In genomic region chr1:6251681-6252373, GRCh38 we compare ENCODE assay signal across 37 cellular contexts. TPM values are rescaled to one million over a fixed set of nuclear protein-coding genes. Genes with fewer than 3 reads are reported as not detected.
"Had no signal": no experiment of that assay in that cellular context is flagged by ENCODE, and none has a peak within 500 bp of the region (broad histone marks: within the 10 kb centered on the region; RNA-seq: fewer than 3 reads in every experiment).

No MANE protein-coding gene starts in this region.

- ATAC-seq: esophagus mucosa; gastroesophageal sphincter; heart left ventricle; left lobe of liver; mucosa of descending colon; natural killer cell treated with Interleukin-12 subunit alpha and Interleukin-12 subunit beta and Interleukin-15 and Interleukin-18, amount 100 ng/mL, for 72 hours; pancreas; sciatic nerve; stimulated activated naive CD8-positive, alpha-beta T cell treated with anti-CD3 and anti-CD28 coated beads, Interleukin-15, amount 100 ng/mL, for 72 hours; upper lobe of right lung had no signal

- H3K9me3 ChIP-seq: colonic mucosa, gastroesophageal sphincter, heart left ventricle, mucosa of descending colon, pancreas, suprapubic skin, transverse colon, upper lobe of right lung, uterus had no signal

- H3K27me3 ChIP-seq: pancreas, uterus had no signal

- H3K79me2 ChIP-seq: hepatocyte had no signal

- H3K27ac ChIP-seq: colonic mucosa, epithelial cell of prostate, gastroesophageal sphincter, heart left ventricle, hepatocyte, neural progenitor cell, pancreas, suprapubic skin, transverse colon, upper lobe of right lung, uterus had no signal

- H3K36me3 ChIP-seq: colonic mucosa, neural progenitor cell, pancreas, transverse colon, upper lobe of right lung, uterus had no signal

- DNase-seq: colonic mucosa; effector CD8-positive, alpha-beta T cell; foreskin fibroblast; mesenchymal stem cell; naive B cell; nucleus accumbens; retina; stimulated activated CD4-positive, alpha-beta T cell treated with anti-CD3 and anti-CD28 coated beads, Interleukin-12 subunit alpha, Interleukin-12 subunit beta, amount 100 ng/mL, for 4 hours; stimulated activated CD4-positive, alpha-beta T cell treated with anti-CD3 and anti-CD28 coated beads, Interleukin-1b, Interleukin-23, amount 100 ng/mL, for 48 hours; stimulated activated CD4-positive, alpha-beta T cell treated with anti-CD3 and anti-CD28 coated beads, Interleukin-4, amount 100 ng/mL, for 1 hour; stimulated activated CD8-positive, alpha-beta memory T cell treated with anti-CD3 and anti-CD28 coated beads, Interleukin-4, amount 100 ng/mL, for 48 hours; stimulated activated naive CD4-positive, alpha-beta T cell; stimulated activated naive CD8-positive, alpha-beta T cell treated with anti-CD3 and anti-CD28 coated beads, Interleukin-15, amount 100 ng/mL, for 72 hours; transverse colon; upper lobe of right lung; uterus had no signal

- FAIRE-seq: kidney, pancreas had no signal

- H3K4me1 ChIP-seq: neural progenitor cell, pancreas had no signal

- H3K4me3 ChIP-seq: colonic mucosa, gastroesophageal sphincter, heart left ventricle, hepatocyte, mucosa of descending colon, neural progenitor cell, pancreas, smooth muscle cell, suprapubic skin, transverse colon, upper lobe of right lung, uterus had no signal

- H3K4me2 ChIP-seq: hepatocyte, neural progenitor cell, smooth muscle cell had no signal

- H2AFZ ChIP-seq: hepatocyte, neural progenitor cell had no signal

- H3K9ac ChIP-seq: neural progenitor cell had no signal

RNA-seq across cellular contexts. Expression of gene HES3, which starts 7.8 kb away (rescaled TPM):
- total RNA-seq: chondrocyte; colonic mucosa; esophagus mucosa; gastroesophageal sphincter; heart left ventricle; hepatocyte; kidney; left lobe of liver; lower leg skin; lung microvascular endothelial cell; mesothelial cell of epicardium; mucosa of descending colon; natural killer cell treated with Interleukin-12 subunit alpha and Interleukin-12 subunit beta and Interleukin-15 and Interleukin-18, amount 100 ng/mL, for 72 hours; pancreas; posterior vena cava; pulmonary artery endothelial cell; sciatic nerve; smooth muscle cell; suprapubic skin; transverse colon; upper lobe of right lung; uterus had no signal
- polyA plus RNA-seq: heart left ventricle, hepatocyte, pancreas, smooth muscle cell, thymus had no signal
